Comparison of ENCODE assay signal across 40 cellular contexts in genomic region chr2:218077464-218078216, GRCh38. TPM values are rescaled to one million over a fixed set of nuclear protein-coding genes. Genes with fewer than 3 reads are reported as not detected.
"Had no signal": no experiment of that assay in that cellular context is flagged by ENCODE, and none has a peak within 500 bp of the region (broad histone marks: within the 10 kb centered on the region; RNA-seq: fewer than 3 reads in every experiment).

No MANE protein-coding gene starts in this region.

- H3K27ac Mint-ChIP-seq: activated CD4-positive, alpha-beta memory T cell treated with anti-CD3 and anti-CD28 coated beads, Interleukin-2, amount 10 ng/mL, durations not matched to agents 7 days and 5 days; activated CD8-positive, alpha-beta memory T cell treated with anti-CD3 and anti-CD28 coated beads, Interleukin-2, amount 10 ng/mL, durations not matched to agents 7 days and 5 days; activated naive CD8-positive, alpha-beta T cell treated with anti-CD3 and anti-CD28 coated beads for 36 hours; activated T-helper 17 cell treated with anti-CD3 and anti-CD28 coated beads, Interleukin-2, amount 50 U/mL, for 72 hours; T-cell had no signal

- ATAC-seq: activated CD8-positive, alpha-beta memory T cell treated with anti-CD3 and anti-CD28 coated beads, Interleukin-2, amount 10 ng/mL, durations not matched to agents 7 days and 5 days; activated T-helper 17 cell treated with anti-CD3 and anti-CD28 coated beads, Interleukin-2, amount 50 U/mL, for 72 hours; PC-3; Right ventricle myocardium inferior; SK-N-SH treated with all-trans-retinoic acid at 6 μM for 48 hours; T-cell had no signal

- H3K27me3 Mint-ChIP-seq: activated CD8-positive, alpha-beta memory T cell treated with anti-CD3 and anti-CD28 coated beads, Interleukin-2, amount 10 ng/mL, durations not matched to agents 7 days and 5 days; activated naive CD8-positive, alpha-beta T cell treated with anti-CD3 and anti-CD28 coated beads for 36 hours had no signal

- DNase-seq: activated CD4-positive, alpha-beta memory T cell treated with anti-CD3 and anti-CD28 coated beads, Interleukin-2, amount 10 ng/mL, durations not matched to agents 7 days and 5 days; activated CD4-positive, alpha-beta T cell treated with anti-CD3 and anti-CD28 coated beads for 1 hour; activated CD4-positive, alpha-beta T cell treated with anti-CD3 and anti-CD28 coated beads for 48 hours; activated CD4-positive, CD25-positive, alpha-beta regulatory T cell; activated CD8-positive, alpha-beta memory T cell treated with anti-CD3 and anti-CD28 coated beads for 24 hours; activated CD8-positive, alpha-beta memory T cell treated with anti-CD3 and anti-CD28 coated beads, Interleukin-2, amount 10 ng/mL, durations not matched to agents 7 days and 5 days; activated CD8-positive, alpha-beta memory T cell treated with anti-CD3 and anti-CD28 coated beads, Interleukin-2, amount 50 U/mL, for 48 hours; activated effector memory CD4-positive, alpha-beta T cell treated with anti-CD3 and anti-CD28 coated beads, Interleukin-2, amount 50 U/mL, for 16 hours; activated naive CD4-positive, alpha-beta T cell; activated naive CD4-positive, alpha-beta T cell treated with anti-CD3 and anti-CD28 coated beads, Interleukin-2, amount 50 U/mL, for 16 hours; activated naive CD8-positive, alpha-beta T cell treated with anti-CD3 and anti-CD28 coated beads for 36 hours; activated T-cell treated with anti-CD3 and anti-CD28 coated beads, Interleukin-2, amount 50 U/mL, for 48 hours; amniotic stem cell; aorta; MM.1S; MV-4-11; NCI-H1092; NCI-H1436 treated with DMSO at 0.1 percent for 48 hours; NCI-H1694 treated with DMSO at 0.1 percent for 48 hours; NCI-H2029; NCI-H345; NCI-H526; NCI-H748 treated with DMSO at 0.1 percent for 48 hours; NK-92 treated with Interleukin-12 subunit alpha and Interleukin-12 subunit beta, amount 100 ng/mL, for 24 hours; PC-3; SIG-M5; T-cell; T-helper 2 cell; T-helper 9 cell had no signal

- H3K27me3 ChIP-seq: cardiac muscle cell had no signal

- H3K36me3 Mint-ChIP-seq: activated CD8-positive, alpha-beta memory T cell treated with anti-CD3 and anti-CD28 coated beads, Interleukin-2, amount 10 ng/mL, durations not matched to agents 7 days and 5 days; activated naive CD8-positive, alpha-beta T cell treated with anti-CD3 and anti-CD28 coated beads for 36 hours; T-cell had no signal

- H3K4me3 ChIP-seq: cardiac muscle cell had no signal

- H3K36me3 ChIP-seq: cardiac muscle cell had no signal

- H3K4me1 Mint-ChIP-seq: activated CD4-positive, alpha-beta memory T cell treated with anti-CD3 and anti-CD28 coated beads, Interleukin-2, amount 10 ng/mL, durations not matched to agents 7 days and 5 days; activated CD8-positive, alpha-beta memory T cell treated with anti-CD3 and anti-CD28 coated beads, Interleukin-2, amount 10 ng/mL, durations not matched to agents 7 days and 5 days; activated naive CD8-positive, alpha-beta T cell treated with anti-CD3 and anti-CD28 coated beads for 36 hours; T-cell had no signal

- FAIRE-seq: RCC 7860 had no signal

- H3K9ac ChIP-seq: KMS-11 had no signal

- H3K27ac ChIP-seq: cardiac muscle cell, KMS-11, RWPE1, VCaP had no signal

- H3K4me3 Mint-ChIP-seq: activated CD4-positive, alpha-beta memory T cell treated with anti-CD3 and anti-CD28 coated beads, Interleukin-2, amount 10 ng/mL, durations not matched to agents 7 days and 5 days; activated CD8-positive, alpha-beta memory T cell treated with anti-CD3 and anti-CD28 coated beads, Interleukin-2, amount 10 ng/mL, durations not matched to agents 7 days and 5 days; activated naive CD8-positive, alpha-beta T cell treated with anti-CD3 and anti-CD28 coated beads for 36 hours; activated T-helper 17 cell treated with anti-CD3 and anti-CD28 coated beads, Interleukin-2, amount 50 U/mL, for 72 hours; T-cell had no signal

- H3K9me3 Mint-ChIP-seq: activated naive CD8-positive, alpha-beta T cell treated with anti-CD3 and anti-CD28 coated beads for 36 hours; activated T-helper 17 cell treated with anti-CD3 and anti-CD28 coated beads, Interleukin-2, amount 50 U/mL, for 72 hours; T-cell had no signal

- H3K4me2 ChIP-seq: KMS-11 had no signal

RNA-seq across cellular contexts. Expression of gene RUFY4, which starts 8.6 kb away (rescaled TPM):
- total RNA-seq: cardiac muscle cell, LHCN-M2, PC-3, Right ventricle myocardium inferior, SK-MEL-5 had no signal
- polyA plus RNA-seq: aorta, cardiac muscle cell had no signal

RNA-seq across cellular contexts. Expression of gene CXCR2, which starts 48.2 kb away (rescaled TPM):
- total RNA-seq: LHCN-M2, NCI-H460, PC-3, SK-MEL-5 had no signal
